ENCODE assay signal across 8 cellular contexts in genomic region chr5:55711531-55712022, GRCh38. TPM values are rescaled to one million over a fixed set of nuclear protein-coding genes. Genes with fewer than 3 reads are reported as not detected.
DNase-seq lines count a peak whose midpoint lies in the region; ATAC-seq and TF ChIP-seq lines count a peak whose summit lies in the region.

No MANE protein-coding gene starts in this region.

- peak overlapping the region; percentile 83 for H3K9ac ChIP-seq in HUES64 (ENCODE audit: low read depth, low read length)

- WGBS in HUES64 = 13% methylated on average over 17 of the region's 17 CpGs
- WGBS in mesodermal cell (ENCODE audit: insufficient coverage in 2 of 2), 2 experiments = 12 to 15% methylated on average over 15 to 17 of the region's 17 CpGs
- 3% methylated on average over 17 of the region's 17 CpGs for WGBS in aorta, 2 donors

- no peak overlapping the region for H3K27ac ChIP-seq in ACC112 (ENCODE audit: low read depth, low read length)
- peak overlapping the region; percentile 49; the same call in 1 of the 2 replicates for H3K27ac ChIP-seq in HUES64 (ENCODE audit: low read depth, low read length)
- no peak overlapping the region for H3K27ac ChIP-seq in brain microvascular endothelial cell
- peak overlapping the region; percentile 36 for H3K27ac ChIP-seq in mesodermal cell (ENCODE audit: low read depth, low read length, severe bottlenecking)
- H3K27ac ChIP-seq in aorta (ENCODE audit: low read depth in 1 of 2, low read length in 2 of 2) = no peak overlapping the region

- H3K36me3 ChIP-seq in ACC112 (ENCODE audit: insufficient read depth, low read length) = peaks cover 4% of the 10 kb centered on the region; the same call in 1 of the 2 replicates
- peaks cover 19% of the 10 kb centered on the region for H3K36me3 ChIP-seq in HUES64 (ENCODE audit: insufficient read depth, low read length)
- no peaks in the 10 kb centered on the region for H3K36me3 ChIP-seq in brain microvascular endothelial cell (replicated peaks)
- H3K36me3 ChIP-seq in mesodermal cell (ENCODE audit: control insufficient read depth, insufficient read depth, low read length) = peaks cover 17% of the 10 kb centered on the region
- peaks cover 0 to 3% of the 10 kb centered on the region in 2 donors for H3K36me3 ChIP-seq in aorta (ENCODE audit: control insufficient read depth in 1 of 2, insufficient read depth in 2 of 2, low read length in 1 of 2)

- intact Hi-C loops in aorta (cut with DNase I) = no loop called here

- H3K79me2 ChIP-seq in ACC112 (ENCODE audit: control insufficient read depth, insufficient read depth, low read length, unreplicated experiment) = peaks cover 7% of the 10 kb centered on the region

- H3K4me1 ChIP-seq in ACC112 (ENCODE audit: control insufficient read depth, insufficient read depth, low read length, unreplicated experiment) (peaks cover 5% of the 10 kb centered on the region), HUES64 (ENCODE audit: insufficient read depth, low read length) (peaks cover 3% of the 10 kb centered on the region; the same call in 1 of the 2 replicates), mesodermal cell (ENCODE audit: control insufficient read depth, insufficient read depth, low read length, poor library complexity, severe bottlenecking) (no peaks in the 10 kb centered on the region), aorta (ENCODE audit: control insufficient read depth in 1 of 2, insufficient read depth in 2 of 2, low read length in 2 of 2) (no peaks in the 10 kb centered on the region)

- TF ChIP-seq CTCF in brain microvascular endothelial cell (IDR thresholded peaks at IDR 0.05; ENCODE audit: low read depth, low read length, missing control alignments) = no peak

- peak; percentile 37 for ATAC-seq in aorta (ENCODE audit: low FRiP score)

- H2AFZ ChIP-seq in ACC112 (ENCODE audit: low read length, unreplicated experiment) = peak overlapping the region; percentile 94

- H3K4me3 ChIP-seq in ACC112 (ENCODE audit: low read depth, low read length) = peak overlapping the region; percentile 98
- H3K4me3 ChIP-seq in HUES64 (ENCODE audit: low read length) = peak overlapping the region; percentile 93
- H3K4me3 ChIP-seq in brain microvascular endothelial cell (ENCODE audit: low read depth, low read length) = peak overlapping the region; percentile 98
- H3K4me3 ChIP-seq in mesodermal cell (ENCODE audit: extremely low read depth, insufficient read depth, low read length, poor library complexity, severe bottlenecking) = peak overlapping the region; percentile 93
- peak overlapping the region; percentile 63 to 85 for H3K4me3 ChIP-seq in aorta (ENCODE audit: low read length in 2 of 2)

- no peaks in the 10 kb centered on the region for H3K27me3 ChIP-seq in ACC112 (ENCODE audit: insufficient read depth, low read length)
- H3K27me3 ChIP-seq in HUES64 (ENCODE audit: insufficient read depth, low read length) = no peaks in the 10 kb centered on the region
- no peaks in the 10 kb centered on the region for H3K27me3 ChIP-seq in brain microvascular endothelial cell (replicated peaks)
- no peaks in the 10 kb centered on the region for H3K27me3 ChIP-seq in aorta (ENCODE audit: control insufficient read depth in 1 of 2, insufficient read depth in 2 of 2, low read length in 1 of 2)

- H3K9me3 ChIP-seq in HUES64 (ENCODE audit: insufficient read depth, low read depth, low read length) = no peaks in the 10 kb centered on the region
- H3K9me3 ChIP-seq in mesodermal cell (ENCODE audit: control insufficient read depth, low read length) = no peaks in the 10 kb centered on the region
- no peaks in the 10 kb centered on the region for H3K9me3 ChIP-seq in aorta (ENCODE audit: control insufficient read depth, low read length)

- in situ Hi-C loops in brain microvascular endothelial cell (cut with HindIII; ENCODE audit: low pct_ligation_motif_present, low sequenced_read_pairs) = no loop called here

- no peak for DNase-seq in brain microvascular endothelial cell
- no peak for DNase-seq in aorta
- DNase-seq in COLO668 (lab: John Stamatoyannopoulos, UW; ENCODE audit: unreplicated experiment) = no peak
- DNase-seq in kidney tubule cell (ENCODE audit: low spot score) = no peak
- no peak for DNase-seq in iPS-NIHi7 (ENCODE audit: extremely low spot score)

RNA-seq across cellular contexts. Expression of gene SLC38A9, which starts 0.5 kb away (rescaled TPM):
- polyA plus RNA-seq in HUES64 (2013, experiment 1 of 2) = 30.0 TPM
- 27.3 TPM for polyA plus RNA-seq in HUES64 (2013, experiment 2 of 2)
- polyA plus RNA-seq in mesodermal cell (2013, experiment 1 of 2) = 22.3 TPM
- 23.5 TPM for polyA plus RNA-seq in mesodermal cell (2013, experiment 2 of 2)
- total RNA-seq in aorta = 10 to 100 TPM; 22.5 to 34.7 TPM
- polyA plus RNA-seq in aorta = 10 to 100 TPM in 1 of 2 donors, 1 to 10 TPM in 1; 9.3 to 11.7 TPM

RNA-seq across cellular contexts. Expression of gene DDX4, which starts 26.3 kb away (rescaled TPM):
- polyA plus RNA-seq in HUES64 (2013, experiment 1 of 2) = not detected
- polyA plus RNA-seq in HUES64 (2013, experiment 2 of 2) = not detected
- polyA plus RNA-seq in mesodermal cell (2013, experiment 1 of 2) = not detected
- not detected for polyA plus RNA-seq in mesodermal cell (2013, experiment 2 of 2)
- not detected for total RNA-seq in aorta
- not detected for polyA plus RNA-seq in aorta

Comparison
In these comparisons a context has a peak if more than half of its experiments do, and no peak if none do; other contexts are left out.
1. H3K27ac ChIP-seq: peak in HUES64 (single experiment) and mesodermal cell (single experiment); none in ACC112 (single experiment), brain microvascular endothelial cell (single experiment) and aorta (0 of 2).
2. Peak in every context shown above with its lines, with median percentiles within 50 percentile points of each other: H3K4me3 ChIP-seq.